9 cellular contexts compared by ENCODE assay signal in genomic region chr2:37616674-37616999, GRCh38. TPM values are rescaled to one million over a fixed set of nuclear protein-coding genes. Genes with fewer than 3 reads are reported as not detected.
DNase-seq lines count a peak whose midpoint lies in the region; ATAC-seq and TF ChIP-seq lines count a peak whose summit lies in the region.
"Had no signal": no experiment of that assay in that cellular context is flagged by ENCODE, and none has a peak within 500 bp of the region (broad histone marks: within the 10 kb centered on the region; RNA-seq: fewer than 3 reads in every experiment).

No MANE protein-coding gene starts in this region.

- H3K4me1 Mint-ChIP-seq in activated CD4-positive, alpha-beta T cell treated with anti-CD3 and anti-CD28 coated beads for 36 hours = peaks cover 59% of the 10 kb centered on the region
- peaks cover 53% of the 10 kb centered on the region for H3K4me1 Mint-ChIP-seq in dendritic cell treated with granulocyte-macrophage colony-stimulating factor and Interleukin-4, amounts not matched to agents 40 ng/mL and 50 ng/mL, for 4 days (ENCODE audit: low read depth)
- H3K4me1 Mint-ChIP-seq in stimulated activated naive CD8-positive, alpha-beta T cell treated with anti-CD3 and anti-CD28 coated beads, Interleukin-15, Interleukin-2, amounts not matched to agents 100 ng/mL and 50 ng/mL, for 24 hours (ENCODE audit: low read depth) = peaks cover 73% of the 10 kb centered on the region
- peaks cover 6% of the 10 kb centered on the region for H3K4me1 Mint-ChIP-seq in endothelial cell (ENCODE audit: unreplicated experiment)

- no peak overlapping the region for H3K4me3 Mint-ChIP-seq in activated CD4-positive, alpha-beta T cell treated with anti-CD3 and anti-CD28 coated beads for 36 hours
- no peak overlapping the region for H3K4me3 Mint-ChIP-seq in dendritic cell treated with granulocyte-macrophage colony-stimulating factor and Interleukin-4, amounts not matched to agents 40 ng/mL and 50 ng/mL, for 4 days
- peak overlapping the region; percentile 10 for H3K4me3 Mint-ChIP-seq in stimulated activated naive CD8-positive, alpha-beta T cell treated with anti-CD3 and anti-CD28 coated beads, Interleukin-15, Interleukin-2, amounts not matched to agents 100 ng/mL and 50 ng/mL, for 24 hours
- H3K4me3 Mint-ChIP-seq in endothelial cell (ENCODE audit: unreplicated experiment) = no peak overlapping the region

- POLR2A ChIA-PET in activated CD4-positive, alpha-beta T cell treated with anti-CD3 and anti-CD28 coated beads for 36 hours (lab: Charles Lee) = no interaction called here

- peak; percentile 58 for ATAC-seq in activated CD4-positive, alpha-beta T cell treated with anti-CD3 and anti-CD28 coated beads for 36 hours
- ATAC-seq in HG03558 (IDR thresholded peaks at IDR 0.05; ENCODE audit: extremely low read depth, unreplicated experiment) (peak; percentile 44), GM18861 (IDR thresholded peaks at IDR 0.05; ENCODE audit: unreplicated experiment) (no peak)

- H3K27me3 ChIP-seq in ovary = no peaks in the 10 kb centered on the region
- H3K27me3 ChIP-seq: cardiac muscle cell had no signal

- TF ChIP-seq CTCF in ovary (IDR thresholded peaks at IDR 0.05) (no peak), endothelial cell (IDR thresholded peaks at IDR 0.05; ENCODE audit: unreplicated experiment) (no peak)

- no peak for DNase-seq in activated CD4-positive, alpha-beta T cell treated with anti-CD3 and anti-CD28 coated beads for 36 hours
- no peak for DNase-seq in activated CD4-positive, alpha-beta T cell treated with anti-CD3 and anti-CD28 coated beads for 48 hours
- DNase-seq in ovary (no peak), endothelial cell (ENCODE audit: low spot score) (no peak)

- H3K36me3 Mint-ChIP-seq in activated CD4-positive, alpha-beta T cell treated with anti-CD3 and anti-CD28 coated beads for 36 hours (ENCODE audit: low read depth) = no peaks in the 10 kb centered on the region
- no peaks in the 10 kb centered on the region for H3K36me3 Mint-ChIP-seq in dendritic cell treated with granulocyte-macrophage colony-stimulating factor and Interleukin-4, amounts not matched to agents 40 ng/mL and 50 ng/mL, for 4 days (ENCODE audit: low read depth)
- H3K36me3 Mint-ChIP-seq in stimulated activated naive CD8-positive, alpha-beta T cell treated with anti-CD3 and anti-CD28 coated beads, Interleukin-15, Interleukin-2, amounts not matched to agents 100 ng/mL and 50 ng/mL, for 24 hours (ENCODE audit: low read depth) = no peaks in the 10 kb centered on the region
- H3K36me3 Mint-ChIP-seq in endothelial cell (ENCODE audit: low read depth, unreplicated experiment) = no peaks in the 10 kb centered on the region

- H3K4me1 ChIP-seq in ovary (ENCODE audit: insufficient read depth) = peaks cover 16% of the 10 kb centered on the region

- no peak overlapping the region for H3K4me3 ChIP-seq in ovary
- H3K4me3 ChIP-seq: cardiac muscle cell had no signal

- H3K27ac Mint-ChIP-seq in activated CD4-positive, alpha-beta T cell treated with anti-CD3 and anti-CD28 coated beads for 36 hours = peak overlapping the region; percentile 86
- peak overlapping the region; percentile 89 for H3K27ac Mint-ChIP-seq in dendritic cell treated with granulocyte-macrophage colony-stimulating factor and Interleukin-4, amounts not matched to agents 40 ng/mL and 50 ng/mL, for 4 days
- H3K27ac Mint-ChIP-seq in stimulated activated naive CD8-positive, alpha-beta T cell treated with anti-CD3 and anti-CD28 coated beads, Interleukin-15, Interleukin-2, amounts not matched to agents 100 ng/mL and 50 ng/mL, for 24 hours = peak overlapping the region; percentile 72
- H3K27ac Mint-ChIP-seq in endothelial cell (ENCODE audit: unreplicated experiment) = no peak overlapping the region

- WGBS in ovary, 3 donors = 8 to 31% (median 17%) methylated on average over 2 of the region's 2 CpGs

- no peaks in the 10 kb centered on the region for H3K36me3 ChIP-seq in ovary
- H3K36me3 ChIP-seq: cardiac muscle cell had no signal

- H3K27ac ChIP-seq in ovary = no peak overlapping the region
- H3K27ac ChIP-seq: cardiac muscle cell had no signal

- CTCF ChIA-PET in activated CD4-positive, alpha-beta T cell treated with anti-CD3 and anti-CD28 coated beads for 36 hours (lab: Charles Lee) = interaction anchor here (1.5 kb wide), 1 partner anchor 14 kb away, joined by 3 read pairs; no protein-coding TSS in a partner anchor

- no peak for TF ChIP-seq EP300 in ovary (IDR thresholded peaks at IDR 0.05)

- no peaks in the 10 kb centered on the region for H3K9me3 ChIP-seq in ovary

- no peaks in the 10 kb centered on the region for H3K27me3 Mint-ChIP-seq in activated CD4-positive, alpha-beta T cell treated with anti-CD3 and anti-CD28 coated beads for 36 hours
- no peaks in the 10 kb centered on the region for H3K27me3 Mint-ChIP-seq in dendritic cell treated with granulocyte-macrophage colony-stimulating factor and Interleukin-4, amounts not matched to agents 40 ng/mL and 50 ng/mL, for 4 days
- no peaks in the 10 kb centered on the region for H3K27me3 Mint-ChIP-seq in stimulated activated naive CD8-positive, alpha-beta T cell treated with anti-CD3 and anti-CD28 coated beads, Interleukin-15, Interleukin-2, amounts not matched to agents 100 ng/mL and 50 ng/mL, for 24 hours
- H3K27me3 Mint-ChIP-seq in endothelial cell (ENCODE audit: unreplicated experiment) = peaks cover 6% of the 10 kb centered on the region

- no peak for TF ChIP-seq POLR2A in ovary (IDR thresholded peaks at IDR 0.05)

- H3K9me3 Mint-ChIP-seq in activated CD4-positive, alpha-beta T cell treated with anti-CD3 and anti-CD28 coated beads for 36 hours (ENCODE audit: low read depth) = peaks cover 3% of the 10 kb centered on the region
- H3K9me3 Mint-ChIP-seq in dendritic cell treated with granulocyte-macrophage colony-stimulating factor and Interleukin-4, amounts not matched to agents 40 ng/mL and 50 ng/mL, for 4 days = no peaks in the 10 kb centered on the region
- H3K9me3 Mint-ChIP-seq in stimulated activated naive CD8-positive, alpha-beta T cell treated with anti-CD3 and anti-CD28 coated beads, Interleukin-15, Interleukin-2, amounts not matched to agents 100 ng/mL and 50 ng/mL, for 24 hours = no peaks in the 10 kb centered on the region
- no peaks in the 10 kb centered on the region for H3K9me3 Mint-ChIP-seq in endothelial cell (ENCODE audit: unreplicated experiment)

- intact Hi-C loops in activated CD4-positive, alpha-beta T cell treated with anti-CD3 and anti-CD28 coated beads for 36 hours (cut with DNase I, micrococcal nuclease) = no loop called here
- intact Hi-C loops in dendritic cell treated with granulocyte-macrophage colony-stimulating factor and Interleukin-4, amounts not matched to agents 40 ng/mL and 50 ng/mL, for 4 days (cut with micrococcal nuclease) = no loop called here
- intact Hi-C loops in ovary (cut with DNase I) = loop anchor here in 1 of 4 donors (10.0 kb wide), 1 partner anchor 218 kb away; no protein-coding TSS in a partner anchor

RNA-seq across cellular contexts. Expression of gene CDC42EP3, which starts 54.8 kb away (rescaled TPM):
- 10 to 100 TPM; 16.4 to 25.2 TPM for total RNA-seq in activated CD4-positive, alpha-beta T cell treated with anti-CD3 and anti-CD28 coated beads for 36 hours
- 10 to 100 TPM; 12.0 to 82.7 (median 22.3) TPM for total RNA-seq in ovary
- 10 to 100 TPM; 27.6 to 40.3 TPM for polyA plus RNA-seq in ovary
- 53.1 TPM for total RNA-seq in endothelial cell (ENCODE audit: unreplicated experiment)
